ENCODE assay signal across 15 cellular contexts in genomic region chr21:44752701-44753235, GRCh38. TPM values are rescaled to one million over a fixed set of nuclear protein-coding genes. Genes with fewer than 3 reads are reported as not detected.
DNase-seq lines count a peak whose midpoint lies in the region; ATAC-seq, FAIRE-seq and TF ChIP-seq lines count a peak whose summit lies in the region.
"Had no signal": no experiment of that assay in that cellular context is flagged by ENCODE, and none has a peak within 500 bp of the region (broad histone marks: within the 10 kb centered on the region; RNA-seq: fewer than 3 reads in every experiment).

No MANE protein-coding gene starts in this region.

- H2AFZ ChIP-seq in K562 (ENCODE audit: low read depth, low read length), result no peak overlapping the region

- 0 out of 2 replicates have a peak, but pooled peaks cover 3% of the 10 kb centered on the region for H4K20me1 ChIP-seq in K562 (replicated peaks; ENCODE audit: control insufficient read depth, insufficient read depth, low read length)

- H3K27ac Mint-ChIP-seq in endothelial cell (ENCODE audit: unreplicated experiment), result no peak overlapping the region
- H3K27ac Mint-ChIP-seq: CD8-positive, alpha-beta T cell; mesothelial cell of epicardium had no signal

- no peak overlapping the region for H3K27ac ChIP-seq in K562 (ENCODE audit: extremely low read depth, low read depth, low read length)
- H3K27ac ChIP-seq: ascending aorta, SJCRH30 had no signal

- no TSS peak for BruUV-seq in K562 (replicated peaks; lab: Mats Ljungman, UMichigan)

- TF ChIP-seq RAD21 in K562 (CRISPR knock-in tag; conservative IDR thresholded peaks at IDR 0.05 in 1 of 2, IDR thresholded peaks at IDR 0.05 in 1 of 2), result no peak

- TF ChIP-seq EP300 in K562 (IDR thresholded peaks at IDR 0.05; ENCODE audit: low read length), result no peak

- FAIRE-seq in HTR-8/SVneo (lab: Jason Lieb, UNC), result peak; percentile 57
- peak; percentile 19 for FAIRE-seq in K562 (lab: Jason Lieb, UNC)
- FAIRE-seq: endometrium had no signal

- H3K9me3 ChIP-seq in K562 (replicated peaks; ENCODE audit: control insufficient read depth, insufficient read depth, low read depth, low read length) (no peaks in the 10 kb centered on the region), mucosa of descending colon (no peaks in the 10 kb centered on the region)

- H3K4me1 Mint-ChIP-seq in endothelial cell (ENCODE audit: unreplicated experiment), result peaks cover 14% of the 10 kb centered on the region

- no peak overlapping the region for H3K9ac ChIP-seq in K562 (ENCODE audit: insufficient read depth in 1 of 2, low read depth in 2 of 2, low read length in 2 of 2)

- no peak overlapping the region for H3K4me3 Mint-ChIP-seq in endothelial cell (ENCODE audit: unreplicated experiment)
- H3K4me3 Mint-ChIP-seq: CD8-positive, alpha-beta T cell; mesothelial cell of epicardium had no signal

- peaks cover 54 to 76% of the 10 kb centered on the region in 2 experiments for H3K27me3 ChIP-seq in K562 (ENCODE audit: control insufficient read depth in 2 of 2, insufficient read depth in 2 of 2, low read length in 2 of 2)
- H3K27me3 ChIP-seq: ascending aorta, SJCRH30 had no signal

- peaks cover 5% of the 10 kb centered on the region for H3K9me3 Mint-ChIP-seq in endothelial cell (ENCODE audit: unreplicated experiment)

- no peaks in the 10 kb centered on the region for H3K36me3 ChIP-seq in K562 (ENCODE audit: control insufficient read depth, insufficient read depth, low read length)
- no peaks in the 10 kb centered on the region for H3K36me3 ChIP-seq in mucosa of descending colon (ENCODE audit: low read depth)
- H3K36me3 ChIP-seq: ascending aorta, SJCRH30 had no signal

- peak; percentile 23 for DNase-seq in DMS153 treated with DMSO at 0.1 percent for 48 hours (lab: John Stamatoyannopoulos, UW; ENCODE audit: unreplicated experiment)
- DNase-seq in HTR-8/SVneo (ENCODE audit: insufficient read length, low spot score), result no peak
- DNase-seq in K562 (ENCODE audit: extremely low read depth in 1 of 4, low spot score in 3 of 4), result no peak
- DNase-seq in mucosa of descending colon, result no peak
- no peak for DNase-seq in AG08395 (ENCODE audit: low spot score)
- no peak for DNase-seq in DMS 273 (lab: John Stamatoyannopoulos, UW; ENCODE audit: unreplicated experiment)
- no peak for DNase-seq in endothelial cell (ENCODE audit: low spot score)
- DNase-seq: CD8-positive, alpha-beta T cell; NCI-H510A treated with DMSO at 0.1 percent for 48 hours; retina; SJCRH30; substantia nigra had no signal

- TF ChIP-seq CTCF in K562 (IDR thresholded peaks at IDR 0.05 in 2 of 3, conservative IDR thresholded peaks at IDR 0.05 in 1 of 3; ENCODE audit: insufficient read depth in 2 of 3, low read depth in 1 of 3, low read length in 3 of 3), result no peak
- TF ChIP-seq CTCF in mucosa of descending colon (IDR thresholded peaks at IDR 0.05), result no peak
- TF ChIP-seq CTCF in endothelial cell (IDR thresholded peaks at IDR 0.05; ENCODE audit: unreplicated experiment), result no peak

- in situ Hi-C loops in K562 (cut with MboI), result no loop called here

- POLR2A ChIA-PET in K562 (lab: Yijun Ruan, JAX), result no interaction called here

- no peak for TF ChIP-seq POLR2A in K562 (conservative IDR thresholded peaks at IDR 0.05)

- WGBS in K562 (ENCODE audit: insufficient coverage, low coverage, missing lambda C conversion rate), result 32% methylated on average over 11 of the region's 11 CpGs

- H3K4me2 ChIP-seq in K562 (ENCODE audit: insufficient read depth, low read length), result no peak overlapping the region

- intact Hi-C loops in K562 (cut with micrococcal nuclease), result no loop called here
- intact Hi-C loops in mucosa of descending colon (cut with DNase I, micrococcal nuclease), result no loop called here

- CTCF ChIA-PET in K562 (lab: Yijun Ruan, JAX; ENCODE audit: low intra/inter-chr PET ratio), result no interaction called here

- H3K4me3 ChIP-seq in K562, result no peak overlapping the region
- no peak overlapping the region for H3K4me3 ChIP-seq in mucosa of descending colon
- H3K4me3 ChIP-seq: ascending aorta, SJCRH30 had no signal

- H3K27me3 Mint-ChIP-seq in endothelial cell (ENCODE audit: unreplicated experiment), result peaks cover 9% of the 10 kb centered on the region

- H3K4me1 ChIP-seq in K562 (replicated peaks in 1 of 2; ENCODE audit: control insufficient read depth in 2 of 2, insufficient read depth in 2 of 2, low read length in 2 of 2) (peaks cover 0 to 42% of the 10 kb centered on the region in 2 experiments; a peak in 2 of 5 replicates), mucosa of descending colon (ENCODE audit: low read depth) (no peaks in the 10 kb centered on the region)
- H3K4me1 ChIP-seq: ascending aorta had no signal

- no peaks in the 10 kb centered on the region for H3K79me2 ChIP-seq in K562 (ENCODE audit: control insufficient read depth, insufficient read depth, low read length)

- H3K36me3 Mint-ChIP-seq in endothelial cell (ENCODE audit: low read depth, unreplicated experiment), result no peaks in the 10 kb centered on the region
- H3K36me3 Mint-ChIP-seq: CD8-positive, alpha-beta T cell had no signal

- ATAC-seq in K562 (no peak), mucosa of descending colon (peak; percentile 91)
- ATAC-seq: CD8-positive, alpha-beta T cell had no signal

- no peaks in the 10 kb centered on the region for H3K9me1 ChIP-seq in K562 (ENCODE audit: control insufficient read depth, insufficient read depth, low read length)

TF ChIP-seq in K562, 482 proteins besides CTCF, POLR2A, EP300 and RAD21 (continues in another document):
- TF ChIP-seq MAX (CRISPR knock-in tag; IDR thresholded peaks at IDR 0.05), result peak; percentile 58

RNA-seq across cellular contexts. Expression of gene TSPEAR, which starts 41.4 kb away (rescaled TPM):
- total RNA-seq in K562 (2011; cell fraction: chromatin; rRNA removed; ENCODE audit: low replicate concordance), result not detected in 2 replicates
- total RNA-seq in K562 (2011; cell fraction: nucleolus; rRNA removed), result not detected in 2 replicates
- not detected in 2 replicates for total RNA-seq in K562 (2011; cell fraction: nucleoplasm; rRNA removed)
- total RNA-seq in K562 (2014; rRNA removed), result not detected in 2 replicates
- total RNA-seq in K562 (2014; rRNA removed; fragmentation: Illumina TruSeq; extraction: Trizol), result not detected in 2 replicates
- total RNA-seq in K562 (2015; rRNA removed; fragmentation: Illumina TruSeq; extraction: Trizol), result not detected in 2 replicates
- total RNA-seq in K562 (2021), result not detected in 2 replicates
- not detected in 2 replicates for polyA plus RNA-seq in K562 (2011; rRNA removed)
- not detected in 2 replicates for polyA plus RNA-seq in K562 (2011; cell fraction: cytosol; rRNA removed)
- not detected in 2 replicates for polyA plus RNA-seq in K562 (2011; cell fraction: nucleus; rRNA removed)
- 0.03 and 0.14 TPM in 2 replicates for polyA plus RNA-seq in K562 (2012)
- not detected in 2 replicates for polyA plus RNA-seq in K562 (2014; fragmentation: Illumina TruSeq; extraction: Trizol)
- polyA plus RNA-seq in K562 (2014; fragmentation: Nextera tagmentation; extraction: Ambion mirVana), result not detected
- polyA plus RNA-seq in K562 (2014; rRNA removed), result not detected in 2 replicates
- not detected in 2 replicates for polyA minus RNA-seq in K562 (2011; rRNA and poly(A)+ RNA removed)
- polyA minus RNA-seq in K562 (2011; cell fraction: cytosol; rRNA and poly(A)+ RNA removed), result not detected in 2 replicates
- polyA minus RNA-seq in K562 (2011; cell fraction: nucleus; rRNA and poly(A)+ RNA removed), result not detected in 2 replicates
- under 1 TPM in 1 of 3 donors, not detected in 2; 0.28 TPM for total RNA-seq in mucosa of descending colon
- not detected for total RNA-seq in endothelial cell (ENCODE audit: unreplicated experiment)
- total RNA-seq: ascending aorta; CD8-positive, alpha-beta T cell; SJCRH30 had no signal

RNA-seq across cellular contexts. Expression of gene UBE2G2, which starts 48.9 kb away (rescaled TPM):
- 217 and 395 TPM in 2 replicates for total RNA-seq in K562 (2011; cell fraction: chromatin; rRNA removed; ENCODE audit: low replicate concordance)
- 127 and 140 TPM in 2 replicates for total RNA-seq in K562 (2011; cell fraction: nucleolus; rRNA removed)
- total RNA-seq in K562 (2011; cell fraction: nucleoplasm; rRNA removed), result 222 and 291 TPM in 2 replicates
- 122 and 148 TPM in 2 replicates for total RNA-seq in K562 (2014; rRNA removed)
- 109 and 112 TPM in 2 replicates for total RNA-seq in K562 (2014; rRNA removed; fragmentation: Illumina TruSeq; extraction: Trizol)
- 99.0 and 112 TPM in 2 replicates for total RNA-seq in K562 (2015; rRNA removed; fragmentation: Illumina TruSeq; extraction: Trizol)
- total RNA-seq in K562 (2021), result 131 and 140 TPM in 2 replicates
- 210 and 225 TPM in 2 replicates for polyA plus RNA-seq in K562 (2011; rRNA removed)
- 249 and 260 TPM in 2 replicates for polyA plus RNA-seq in K562 (2011; cell fraction: cytosol; rRNA removed)
- polyA plus RNA-seq in K562 (2011; cell fraction: nucleus; rRNA removed), result 234 and 303 TPM in 2 replicates
- 119 and 202 TPM in 2 replicates for polyA plus RNA-seq in K562 (2012)
- 198 and 202 TPM in 2 replicates for polyA plus RNA-seq in K562 (2014; fragmentation: Illumina TruSeq; extraction: Trizol)
- 10 to 100 TPM; 47.5 to 74.3 TPM for polyA plus RNA-seq in K562 (2014; fragmentation: Nextera tagmentation; extraction: Ambion mirVana)
- 200 and 297 TPM in 2 replicates for polyA plus RNA-seq in K562 (2014; rRNA removed)
- 146 and 179 TPM in 2 replicates for polyA minus RNA-seq in K562 (2011; rRNA and poly(A)+ RNA removed)
- 83.5 and 87.6 TPM in 2 replicates for polyA minus RNA-seq in K562 (2011; cell fraction: cytosol; rRNA and poly(A)+ RNA removed)
- polyA minus RNA-seq in K562 (2011; cell fraction: nucleus; rRNA and poly(A)+ RNA removed), result 115 and 148 TPM in 2 replicates
- total RNA-seq in mucosa of descending colon, result 10 to 100 TPM; 64.2 to 85.4 (median 66.8) TPM
- total RNA-seq in endothelial cell (ENCODE audit: unreplicated experiment), result 49.6 TPM

RNA-seq across cellular contexts. Expression of gene KRTAP10-12, which starts 55.8 kb away (rescaled TPM):
- total RNA-seq in K562 (2011; cell fraction: chromatin; rRNA removed; ENCODE audit: low replicate concordance), result not detected in 2 replicates
- total RNA-seq in K562 (2011; cell fraction: nucleolus; rRNA removed), result not detected in 2 replicates
- not detected in 2 replicates for total RNA-seq in K562 (2011; cell fraction: nucleoplasm; rRNA removed)
- total RNA-seq in K562 (2014; rRNA removed), result not detected in 2 replicates
- not detected in 2 replicates for total RNA-seq in K562 (2014; rRNA removed; fragmentation: Illumina TruSeq; extraction: Trizol)
- total RNA-seq in K562 (2015; rRNA removed; fragmentation: Illumina TruSeq; extraction: Trizol), result not detected in 2 replicates
- not detected in 2 replicates for total RNA-seq in K562 (2021)
- not detected in 2 replicates for polyA plus RNA-seq in K562 (2011; rRNA removed)
- not detected in 2 replicates for polyA plus RNA-seq in K562 (2011; cell fraction: cytosol; rRNA removed)
- not detected in 2 replicates for polyA plus RNA-seq in K562 (2011; cell fraction: nucleus; rRNA removed)
- polyA plus RNA-seq in K562 (2012), result not detected in 2 replicates
- polyA plus RNA-seq in K562 (2014; fragmentation: Illumina TruSeq; extraction: Trizol), result not detected in 2 replicates
- not detected for polyA plus RNA-seq in K562 (2014; fragmentation: Nextera tagmentation; extraction: Ambion mirVana)
- not detected in 2 replicates for polyA plus RNA-seq in K562 (2014; rRNA removed)
- not detected in 2 replicates for polyA minus RNA-seq in K562 (2011; rRNA and poly(A)+ RNA removed)
- not detected in 2 replicates for polyA minus RNA-seq in K562 (2011; cell fraction: cytosol; rRNA and poly(A)+ RNA removed)
- polyA minus RNA-seq in K562 (2011; cell fraction: nucleus; rRNA and poly(A)+ RNA removed), result not detected in 2 replicates
- not detected for total RNA-seq in mucosa of descending colon
- not detected for total RNA-seq in endothelial cell (ENCODE audit: unreplicated experiment)
- total RNA-seq: ascending aorta; CD8-positive, alpha-beta T cell; mesothelial cell of epicardium; SJCRH30 had no signal
